Comparison of ENCODE assay signal across 8 cellular contexts in genomic region chr1:203607169-203607873, GRCh38. TPM values are rescaled to one million over a fixed set of nuclear protein-coding genes. Genes with fewer than 3 reads are reported as not detected.
DNase-seq lines count a peak whose midpoint lies in the region; ATAC-seq and TF ChIP-seq lines count a peak whose summit lies in the region.

No MANE protein-coding gene starts in this region.

- H3K36me3 ChIP-seq in mucosa of descending colon (ENCODE audit: low read depth) = no peaks in the 10 kb centered on the region
- H3K36me3 ChIP-seq in uterus = no peaks in the 10 kb centered on the region

- H3K4me3 Mint-ChIP-seq in T-helper 17 cell = peak overlapping the region; percentile 81

- H3K27ac ChIP-seq in uterus = peak overlapping the region; percentile 65 to 68

- peak; percentile 68 for DNase-seq in HK-2 (ENCODE audit: unreplicated experiment)
- peak; percentile 40 to 68 (median 45) for DNase-seq in T-helper 17 cell
- DNase-seq in amniotic epithelial cell (ENCODE audit: low read depth) = peak; percentile 99
- DNase-seq in mucosa of descending colon = peak; percentile 33 to 71 (median 41)
- peak in 1 of 2 donors; percentile 74 for DNase-seq in uterus
- DNase-seq in NCI-H1417 (lab: John Stamatoyannopoulos, UW) = no peak

- H3K27me3 Mint-ChIP-seq in T-helper 17 cell = no peaks in the 10 kb centered on the region

- H3K9me3 ChIP-seq in T-helper 17 cell (ENCODE audit: control insufficient read depth, low read length, poor library complexity, severe bottlenecking) (no peaks in the 10 kb centered on the region), mucosa of descending colon (no peaks in the 10 kb centered on the region), uterus (no peaks in the 10 kb centered on the region)

- no peaks in the 10 kb centered on the region for H3K27me3 ChIP-seq in uterus

- H3K4me1 ChIP-seq in mucosa of descending colon (ENCODE audit: low read depth) = peaks cover 3% of the 10 kb centered on the region
- H3K4me1 ChIP-seq in uterus = peaks cover 0 to 4% of the 10 kb centered on the region in 2 donors

- H3K36me3 Mint-ChIP-seq in T-helper 17 cell (ENCODE audit: low read depth) = no peaks in the 10 kb centered on the region

- peaks cover 40% of the 10 kb centered on the region for H3K4me1 Mint-ChIP-seq in T-helper 17 cell

- peak overlapping the region; percentile 98 for H3K27ac Mint-ChIP-seq in T-helper 17 cell

- TF ChIP-seq CTCF in mucosa of descending colon (IDR thresholded peaks at IDR 0.05) (no peak), uterus (IDR thresholded peaks at IDR 0.05) (no peak)

- TF ChIP-seq POLR2A in uterus (IDR thresholded peaks at IDR 0.05) = no peak

- no peak overlapping the region for H3K4me3 ChIP-seq in mucosa of descending colon
- H3K4me3 ChIP-seq in uterus = no peak overlapping the region

- ATAC-seq in T-helper 17 cell (peak; percentile 93), mucosa of descending colon (peak; percentile 73), HG03139 (IDR thresholded peaks at IDR 0.05; ENCODE audit: unreplicated experiment) (no peak), HG03039 (IDR thresholded peaks at IDR 0.05; ENCODE audit: unreplicated experiment) (no peak)

- intact Hi-C loops in mucosa of descending colon (cut with DNase I, micrococcal nuclease) = no loop called here
- intact Hi-C loops in uterus (cut with DNase I; ENCODE audit: low total_unique reads) = no loop called here

RNA-seq across cellular contexts. Expression of gene ATP2B4, which starts 19.3 kb away (rescaled TPM):
- 10 to 100 TPM; 92.5 to 99.2 TPM for total RNA-seq in T-helper 17 cell
- total RNA-seq in mucosa of descending colon = 100 to 1,000 TPM in 1 of 3 donors, 10 to 100 TPM in 2; 20.2 to 372 (median 31.0) TPM
- 100 to 1,000 TPM in 3 of 4 donors, 10 to 100 TPM in 1; 82.6 to 464 (median 215) TPM for total RNA-seq in uterus

Comparison
In these comparisons a context has a peak if more than half of its experiments do, and no peak if none do; other contexts are left out.
1. DNase-seq: peak in HK-2 (single experiment), T-helper 17 cell (3 of 3), amniotic epithelial cell (single experiment) and mucosa of descending colon (3 of 3); none in NCI-H1417 (0 of 3).
2. ATAC-seq: peak in T-helper 17 cell (single experiment) and mucosa of descending colon (single experiment); none in HG03139 (single experiment) and HG03039 (single experiment).